ENCODE assay signal across 24 cellular contexts in the genomic region with DNA sequence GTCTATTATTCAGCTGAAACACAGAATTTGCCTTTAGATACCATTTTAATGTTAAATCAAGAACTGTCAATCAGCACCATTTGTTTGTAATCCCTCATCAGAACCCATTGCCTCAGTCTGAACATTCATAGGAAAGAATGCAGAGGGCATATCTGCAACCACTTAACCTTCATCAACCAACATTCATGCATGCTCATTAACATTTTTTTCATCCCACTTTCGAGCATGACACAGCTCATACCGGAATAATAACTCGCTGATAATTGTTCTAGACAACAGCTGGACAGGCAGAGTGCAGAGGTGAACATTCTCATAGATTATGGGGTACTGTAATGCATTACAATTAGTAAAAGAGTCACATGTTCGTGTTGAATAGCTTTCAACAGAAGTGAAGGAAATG.
DNase-seq lines count a peak whose midpoint lies in the region; ATAC-seq and TF ChIP-seq lines count a peak whose summit lies in the region.
"Had no signal": no experiment of that assay in that cellular context is flagged by ENCODE, and none has a peak within 500 bp of the region (broad histone marks: within the 10 kb centered on the region; RNA-seq: fewer than 3 reads in every experiment).

No MANE protein-coding gene starts in this region.

- H2AFZ ChIP-seq in mesenchymal stem cell (ENCODE audit: low read depth, low read length): no peak overlapping the region

- H3K36me3 ChIP-seq in mesenchymal stem cell (ENCODE audit: control insufficient read depth in 1 of 2, insufficient read depth in 2 of 2, low read depth in 1 of 2, low read length in 2 of 2): no peaks in the 10 kb centered on the region
- H3K36me3 ChIP-seq: MG63, prostate gland, tibial nerve had no signal

- H4K8ac ChIP-seq in mesenchymal stem cell (ENCODE audit: low read length): no peak overlapping the region

- H3K9me3 ChIP-seq in mesenchymal stem cell (ENCODE audit: control insufficient read depth, low read length): no peaks in the 10 kb centered on the region
- H3K9me3 ChIP-seq: MG63, prostate gland, tibial nerve had no signal

- 63% methylated on average over 2 of the region's 4 CpGs for WGBS in mesenchymal stem cell

- no peak for ATAC-seq in HG02870 (IDR thresholded peaks at IDR 0.05; ENCODE audit: unreplicated experiment)
- no peak for ATAC-seq in HG02588 (IDR thresholded peaks at IDR 0.05; ENCODE audit: unreplicated experiment)
- ATAC-seq: activated CD4-positive, alpha-beta T cell treated with anti-CD3 and anti-CD28 coated beads for 36 hours; activated CD8-positive, alpha-beta memory T cell treated with anti-CD3 and anti-CD28 coated beads, Interleukin-2, amount 10 ng/mL, durations not matched to agents 7 days and 5 days; stimulated activated naive CD8-positive, alpha-beta T cell treated with anti-CD3 and anti-CD28 coated beads, Interleukin-15, Interleukin-2, amounts not matched to agents 100 U/mL and 50 U/mL, for 24 hours had no signal

- H3K4ac ChIP-seq in mesenchymal stem cell (ENCODE audit: low read depth in 1 of 2, low read length in 2 of 2): no peak overlapping the region

- peaks cover 11% of the 10 kb centered on the region for H3K79me1 ChIP-seq in mesenchymal stem cell (replicated peaks; ENCODE audit: low read length, poor library complexity, severe bottlenecking)

- TF ChIP-seq CTCF in AG10803 (conservative IDR thresholded peaks at IDR 0.05; ENCODE audit: low read length) (no peak), choroid plexus epithelial cell (conservative IDR thresholded peaks at IDR 0.05; ENCODE audit: low read depth, low read length) (no peak)

- H3K4me2 ChIP-seq in mesenchymal stem cell (ENCODE audit: low read length, poor library complexity, severe bottlenecking): no peak overlapping the region
- H3K4me2 ChIP-seq: smooth muscle cell had no signal

- no peak overlapping the region for H3K18ac ChIP-seq in mesenchymal stem cell (ENCODE audit: low read depth in 1 of 2, low read length in 2 of 2)

- no peak overlapping the region for H3K14ac ChIP-seq in mesenchymal stem cell (ENCODE audit: low read length in 2 of 2)

- H3K4me3 ChIP-seq in AG10803 (ENCODE audit: low read length) (no peak overlapping the region), choroid plexus epithelial cell (ENCODE audit: low read depth, low read length) (no peak overlapping the region), mesenchymal stem cell (ENCODE audit: insufficient read depth in 1 of 2, low read depth in 1 of 2, low read length in 2 of 2) (no peak overlapping the region)
- H3K4me3 ChIP-seq: MG63, prostate gland, smooth muscle cell, tibial nerve had no signal

- H2BK5ac ChIP-seq in mesenchymal stem cell (ENCODE audit: low read depth, low read length, poor library complexity, severe bottlenecking): no peak overlapping the region

- no peaks in the 10 kb centered on the region for H3K27me3 ChIP-seq in mesenchymal stem cell (ENCODE audit: control insufficient read depth in 1 of 2, insufficient read depth in 1 of 2, low read length in 2 of 2)
- H3K27me3 ChIP-seq: MG63, tibial nerve had no signal

- no peak overlapping the region for H2BK12ac ChIP-seq in mesenchymal stem cell (ENCODE audit: low read length in 2 of 2)

- no peak overlapping the region for H3K9ac ChIP-seq in mesenchymal stem cell (ENCODE audit: low read length)

- H3K27ac ChIP-seq in mesenchymal stem cell (ENCODE audit: low read length, poor library complexity, severe bottlenecking): no peak overlapping the region
- H3K27ac ChIP-seq: epithelial cell of prostate, prostate gland, tibial nerve had no signal

- peaks cover 3% of the 10 kb centered on the region for H3K4me1 ChIP-seq in mesenchymal stem cell (ENCODE audit: control insufficient read depth, insufficient read depth, low read depth, low read length)
- H3K4me1 ChIP-seq: prostate gland, tibial nerve had no signal

- no peak overlapping the region for H2AK5ac ChIP-seq in mesenchymal stem cell (ENCODE audit: low read length, severe bottlenecking)

- no peak overlapping the region for H4K91ac ChIP-seq in mesenchymal stem cell (ENCODE audit: low read length)

- peak; percentile 72 for DNase-seq in AG10803 (ENCODE audit: low read depth)
- peak; percentile 2 for DNase-seq in HS-5 (ENCODE audit: low read depth)
- peak; percentile 51 for DNase-seq in choroid plexus epithelial cell (ENCODE audit: low read depth)
- DNase-seq in mesenchymal stem cell: peak; percentile 26
- no peak for DNase-seq in MV-4-11 (lab: John Stamatoyannopoulos, UW)
- DNase-seq in NCI-H1092 treated with DMSO at 0.1 percent for 48 hours (lab: John Stamatoyannopoulos, UW): no peak
- DNase-seq: activated CD4-positive, alpha-beta T cell treated with anti-CD3 and anti-CD28 coated beads for 36 hours; activated CD8-positive, alpha-beta memory T cell treated with anti-CD3 and anti-CD28 coated beads, Interleukin-2, amount 10 ng/mL, durations not matched to agents 7 days and 5 days; AML-193; caudate nucleus; glutamatergic neuron; MG63; NCI-H1694 treated with DMSO at 0.1 percent for 48 hours; NCI-H82; OCI-M1; Right ventricle myocardium superior; stimulated activated CD4-positive, alpha-beta T cell treated with anti-CD3 and anti-CD28 coated beads, Interleukin-4, amount 100 ng/mL, for 1 hour; stimulated activated naive CD8-positive, alpha-beta T cell treated with anti-CD3 and anti-CD28 coated beads, Interleukin-15, Interleukin-2, amounts not matched to agents 100 U/mL and 50 U/mL, for 24 hours had no signal

- H3K23ac ChIP-seq in mesenchymal stem cell (ENCODE audit: low read length in 2 of 2): no peak overlapping the region

- H2BK120ac ChIP-seq in mesenchymal stem cell (ENCODE audit: low read depth, low read length): no peak overlapping the region

- no peak overlapping the region for H2BK15ac ChIP-seq in mesenchymal stem cell (ENCODE audit: low read depth, poor library complexity, severe bottlenecking)

Comparison
In these comparisons a context has a peak if more than half of its experiments do, and no peak if none do; other contexts are left out.
1. DNase-seq: peak in AG10803 (single experiment), HS-5 (single experiment), choroid plexus epithelial cell (single experiment) and mesenchymal stem cell (single experiment); none in MV-4-11 (single experiment) and NCI-H1092 treated with DMSO at 0.1 percent for 48 hours (single experiment).